In the genomic region with DNA sequence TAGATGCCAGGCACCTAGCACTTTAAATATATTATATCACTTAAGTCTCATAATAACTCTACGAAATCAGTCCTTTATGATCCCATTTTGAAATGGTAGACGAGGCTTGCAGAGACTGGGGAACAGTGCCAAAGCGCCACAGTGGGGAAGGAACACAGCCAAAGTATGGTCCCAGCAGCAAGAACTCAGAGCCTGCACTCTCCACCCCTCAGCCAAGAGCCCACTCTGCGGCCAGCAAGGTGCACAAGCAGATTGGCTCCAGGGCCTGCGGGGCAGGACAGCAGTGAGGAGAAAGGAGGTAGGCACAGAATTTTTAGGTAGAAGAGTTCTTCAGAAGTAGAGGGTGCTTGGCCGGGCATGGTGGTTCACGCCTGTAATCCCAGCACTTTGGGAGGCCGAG, we compare ENCODE assay signal across 25 cellular contexts.
DNase-seq lines count a peak whose midpoint lies in the region; ATAC-seq, FAIRE-seq and TF ChIP-seq lines count a peak whose summit lies in the region.
"Had no signal": no experiment of that assay in that cellular context is flagged by ENCODE, and none has a peak within 500 bp of the region (broad histone marks: within the 10 kb centered on the region; RNA-seq: fewer than 3 reads in every experiment).

No MANE protein-coding gene starts in this region.

- H3K4me2 ChIP-seq in BLaER1 (peak overlapping the region; percentile 92), smooth muscle cell (no peak overlapping the region)

- FAIRE-seq in kidney (lab: Jason Lieb, UNC) = no peak
- FAIRE-seq: K562, TTC549 had no signal

- H3K4me1 ChIP-seq in BLaER1 = peaks cover 65% of the 10 kb centered on the region
- H3K4me1 ChIP-seq in adipocyte (ENCODE audit: control insufficient read depth, insufficient read depth, low read length) = peaks cover 33% of the 10 kb centered on the region
- H3K4me1 ChIP-seq in kidney (ENCODE audit: control insufficient read depth in 1 of 2, insufficient read depth in 1 of 2, low read depth in 1 of 2, low read length in 2 of 2) = peaks cover 0 to 3% of the 10 kb centered on the region in 2 donors
- peaks cover 4% of the 10 kb centered on the region for H3K4me1 ChIP-seq in smooth muscle cell (ENCODE audit: low read depth)
- H3K4me1 ChIP-seq: thyroid gland had no signal

- no peaks in the 10 kb centered on the region for H3K79me2 ChIP-seq in smooth muscle cell (ENCODE audit: low read depth)

- TF ChIP-seq CTCF in kidney (IDR thresholded peaks at IDR 0.05; ENCODE audit: borderline replicate concordance, extremely low read depth, insufficient read depth) = no peak
- no peak for TF ChIP-seq CTCF in smooth muscle cell (IDR thresholded peaks at IDR 0.05; ENCODE audit: borderline replicate concordance, insufficient read depth, poor library complexity, severe bottlenecking)

- no peak overlapping the region for H3K9ac ChIP-seq in BLaER1
- peak overlapping the region; percentile 69 for H3K9ac ChIP-seq in adipocyte (ENCODE audit: low read length)
- no peak overlapping the region for H3K9ac ChIP-seq in kidney (ENCODE audit: low read length in 2 of 2)
- H3K9ac ChIP-seq in smooth muscle cell (ENCODE audit: low read depth) = no peak overlapping the region

- no peak overlapping the region for H3K4me3 ChIP-seq in BLaER1
- H3K4me3 ChIP-seq in adipocyte (ENCODE audit: low read length) = peak overlapping the region; percentile 40
- no peak overlapping the region for H3K4me3 ChIP-seq in kidney (ENCODE audit: low read length in 2 of 2)
- H3K4me3 ChIP-seq in smooth muscle cell = no peak overlapping the region
- H3K4me3 ChIP-seq: K562, mucosa of descending colon, thyroid gland had no signal

- no peaks in the 10 kb centered on the region for H3F3A ChIP-seq in smooth muscle cell (ENCODE audit: low read depth)

- no peaks in the 10 kb centered on the region for H3K27me3 ChIP-seq in BLaER1
- H3K27me3 ChIP-seq in adipocyte (replicated peaks; ENCODE audit: control insufficient read depth, insufficient read depth, low read length) = no peaks in the 10 kb centered on the region
- no peaks in the 10 kb centered on the region for H3K27me3 ChIP-seq in smooth muscle cell (ENCODE audit: low read depth)
- H3K27me3 ChIP-seq: MG63, thyroid gland had no signal

- H4K20me1 ChIP-seq in BLaER1 (no peaks in the 10 kb centered on the region), smooth muscle cell (ENCODE audit: low read depth) (no peaks in the 10 kb centered on the region)

- H2AFZ ChIP-seq in smooth muscle cell (ENCODE audit: low read depth) = no peak overlapping the region

- no peaks in the 10 kb centered on the region for H3K36me3 ChIP-seq in BLaER1
- no peaks in the 10 kb centered on the region for H3K36me3 ChIP-seq in adipocyte (ENCODE audit: control insufficient read depth, insufficient read depth, low read length, severe bottlenecking)
- no peaks in the 10 kb centered on the region for H3K36me3 ChIP-seq in kidney (ENCODE audit: control insufficient read depth in 1 of 2, insufficient read depth in 2 of 2, low read length in 2 of 2)
- H3K36me3 ChIP-seq in smooth muscle cell (ENCODE audit: low read depth) = no peaks in the 10 kb centered on the region
- H3K36me3 ChIP-seq: MG63, thyroid gland had no signal

- intact Hi-C loops in kidney (cut with DNase I) = no loop called here

- H3K9me3 ChIP-seq in BLaER1 (no peaks in the 10 kb centered on the region), adipocyte (ENCODE audit: control insufficient read depth, low read length) (no peaks in the 10 kb centered on the region), kidney (ENCODE audit: control insufficient read depth in 1 of 2, low read length in 2 of 2) (no peaks in the 10 kb centered on the region), smooth muscle cell (replicated peaks; ENCODE audit: low read depth) (no peaks in the 10 kb centered on the region)
- H3K9me3 ChIP-seq: MG63, mucosa of descending colon, thyroid gland had no signal

- H3K27ac ChIP-seq in BLaER1 = no peak overlapping the region
- no peak overlapping the region for H3K27ac ChIP-seq in kidney (ENCODE audit: low read depth in 2 of 2, low read length in 2 of 2)
- peak overlapping the region; percentile 77 for H3K27ac ChIP-seq in smooth muscle cell (ENCODE audit: low read depth)
- H3K27ac ChIP-seq: RWPE1 had no signal

- ATAC-seq in GM18498 (IDR thresholded peaks at IDR 0.05; ENCODE audit: unreplicated experiment) = no peak
- ATAC-seq: HCT116, K562, mucosa of descending colon had no signal

- WGBS in smooth muscle cell (ENCODE audit: low lambda C conversion rate) = 93% methylated on average over 8 of the region's 8 CpGs

- DNase-seq in adipocyte (ENCODE audit: low read depth) (no peak), kidney (peak; percentile 52), smooth muscle cell (lab: John Stamatoyannopoulos, UW; ENCODE audit: unreplicated experiment) (no peak), H4 (ENCODE audit: low spot score) (no peak), RKO (ENCODE audit: low spot score) (no peak)
- DNase-seq: activated CD4-positive, alpha-beta memory T cell treated with anti-CD3 and anti-CD28 coated beads, Interleukin-2, amount 10 ng/mL, durations not matched to agents 7 days and 5 days; activated CD4-positive, alpha-beta T cell treated with anti-CD3 and anti-CD28 coated beads for 1 hour; activated CD8-positive, alpha-beta memory T cell treated with anti-CD3 and anti-CD28 coated beads, Interleukin-2, amount 50 U/mL, for 48 hours; activated naive CD4-positive, alpha-beta T cell treated with anti-CD3 and anti-CD28 coated beads, Interleukin-2, amount 50 U/mL, for 16 hours; central memory CD4-positive, alpha-beta T cell; DMS53; GDM1; glutamatergic neuron; NCI-H1417; NCI-H774; stimulated activated naive CD4-positive, alpha-beta T cell treated with Interleukin-2 at 50 U/mL for 16 hours; thyroid gland had no signal
